1 cellular context compared by ENCODE assay signal in genomic region chr2:152176113-152176714, GRCh38.
TF ChIP-seq lines count a peak whose summit lies in the region.

No MANE protein-coding gene starts in this region.

TF ChIP-seq in HepG2, 621 proteins besides CTCF, POLR2A, EP300 and RAD21 (continued from another document):
- TF ChIP-seq CAMTA2 (CRISPR knock-in tag; IDR thresholded peaks at IDR 0.05; ENCODE audit: borderline replicate concordance), result no peak; the same call in 1 of the 2 replicates
- TF ChIP-seq BORCS8-MEF2B (CRISPR knock-in tag; IDR thresholded peaks at IDR 0.05), result no peak
- TF ChIP-seq JUN (CRISPR knock-in tag; IDR thresholded peaks at IDR 0.05), result no peak; the same call in 1 of the 2 replicates
- no peak for TF ChIP-seq FLYWCH1 (CRISPR knock-in tag; IDR thresholded peaks at IDR 0.05)
- TF ChIP-seq RBFOX2 (IDR thresholded peaks at IDR 0.05; ENCODE audit: low read depth, low read length), result no peak
- TF ChIP-seq ZNF652 (CRISPR knock-in tag; IDR thresholded peaks at IDR 0.05; ENCODE audit: borderline replicate concordance, low read depth), result no peak; the same call in 1 of the 2 replicates
